1 cellular context compared by ENCODE assay signal in the genomic region with DNA sequence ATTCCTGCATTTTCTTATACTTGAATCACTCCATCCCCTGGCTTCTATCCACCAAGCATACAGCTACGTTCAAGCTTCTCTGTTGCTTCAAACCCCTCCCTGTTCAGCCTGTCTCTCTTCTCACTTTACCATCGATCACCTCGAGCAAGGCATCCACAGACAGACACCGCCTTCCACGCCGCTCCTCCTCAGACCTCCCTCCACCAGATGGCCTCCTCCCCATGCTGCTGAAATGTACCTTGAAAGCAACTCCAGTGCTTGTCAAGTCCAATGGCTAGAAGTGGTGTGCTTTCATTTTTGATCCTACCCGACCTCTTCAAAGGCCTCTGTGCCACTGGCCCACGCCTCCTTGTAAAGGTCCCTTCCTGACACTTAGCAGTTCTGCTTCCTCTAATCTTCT.
TF ChIP-seq lines count a peak whose summit lies in the region.

No MANE protein-coding gene starts in this region.

TF ChIP-seq in SK-N-SH treated with all-trans-retinoic acid at 6 μM for 48 hours, 23 proteins besides CTCF, POLR2A, EP300 and RAD21 (continued from another document):
- TF ChIP-seq POU6F1 (CRISPR knock-in tag; IDR thresholded peaks at IDR 0.05; ENCODE audit: borderline replicate concordance, low read depth), result no peak
- TF ChIP-seq ZNF70 (CRISPR knock-in tag; IDR thresholded peaks at IDR 0.05), result no peak
- no peak for TF ChIP-seq CSDC2 (CRISPR knock-in tag; IDR thresholded peaks at IDR 0.05)
- TF ChIP-seq ZNF565 (CRISPR knock-in tag; conservative IDR thresholded peaks at IDR 0.05; ENCODE audit: low read depth), result no peak
- no peak for TF ChIP-seq RARB (CRISPR knock-in tag; IDR thresholded peaks at IDR 0.05)
- no peak for TF ChIP-seq ZFP3 (CRISPR knock-in tag; IDR thresholded peaks at IDR 0.05)
- no peak for TF ChIP-seq CSRNP3 (CRISPR knock-in tag; IDR thresholded peaks at IDR 0.05)
- no peak for TF ChIP-seq PPARA (CRISPR knock-in tag; IDR thresholded peaks at IDR 0.05; ENCODE audit: borderline replicate concordance)
